Comparison of ENCODE assay signal across 32 cellular contexts in the genomic region with DNA sequence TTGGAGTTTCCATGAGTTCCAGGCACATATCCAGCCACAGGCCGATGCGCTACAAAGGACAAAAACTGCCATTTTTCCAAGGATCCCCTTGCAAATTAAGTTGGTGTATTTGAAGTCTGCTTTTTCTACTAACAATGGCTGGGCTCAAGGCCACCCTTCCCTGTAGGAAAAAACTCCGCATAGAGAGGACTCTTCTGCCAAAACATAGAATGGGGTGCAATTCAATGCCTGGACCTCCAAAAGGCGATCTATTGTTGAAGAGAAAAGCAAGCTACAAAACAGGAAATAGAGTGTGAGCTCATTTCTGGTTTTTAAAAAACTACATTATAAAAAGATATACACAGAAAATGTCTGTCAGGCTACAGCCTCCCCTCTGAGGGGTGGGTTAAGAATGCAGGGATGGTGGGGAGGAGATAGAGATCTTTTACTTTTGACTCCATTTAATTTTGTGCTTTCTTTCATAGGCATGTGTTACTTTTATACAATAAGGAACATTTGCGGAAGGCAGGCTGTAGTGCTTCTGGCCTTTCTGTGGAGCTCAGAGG. TPM values are rescaled to one million over a fixed set of nuclear protein-coding genes. Genes with fewer than 3 reads are reported as not detected.
"Had no signal": no experiment of that assay in that cellular context is flagged by ENCODE, and none has a peak within 500 bp of the region (broad histone marks: within the 10 kb centered on the region; RNA-seq: fewer than 3 reads in every experiment).

No MANE protein-coding gene starts in this region.

- H3K4me1 Mint-ChIP-seq: activated CD4-positive, alpha-beta memory T cell treated with anti-CD3 and anti-CD28 coated beads, Interleukin-2, amount 10 ng/mL, durations not matched to agents 7 days and 5 days; activated CD4-positive, alpha-beta T cell treated with anti-CD3 and anti-CD28 coated beads, Interleukin-2, amount 10 ng/mL, durations not matched to agents 24 days and 14 days; activated naive CD8-positive, alpha-beta T cell treated with anti-CD3 and anti-CD28 coated beads, Interleukin-2, amount 10 ng/mL, durations not matched to agents 7 days and 5 days; memory B cell; naive B cell; T-cell had no signal

- H3K36me3 ChIP-seq: left lung, prostate gland, right atrium auricular region, upper lobe of right lung had no signal

- H3K4me1 ChIP-seq: left lung, prostate gland, upper lobe of right lung had no signal

- H3K9me3 ChIP-seq: left lung, mucosa of descending colon, prostate gland, right atrium auricular region, upper lobe of right lung had no signal

- H3K27ac Mint-ChIP-seq: activated CD4-positive, alpha-beta memory T cell treated with anti-CD3 and anti-CD28 coated beads, Interleukin-2, amount 10 ng/mL, durations not matched to agents 7 days and 5 days; activated CD4-positive, alpha-beta T cell treated with anti-CD3 and anti-CD28 coated beads, Interleukin-2, amount 10 ng/mL, durations not matched to agents 24 days and 14 days; activated naive CD4-positive, alpha-beta T cell treated with anti-CD3 and anti-CD28 coated beads for 36 hours; activated naive CD8-positive, alpha-beta T cell treated with anti-CD3 and anti-CD28 coated beads, Interleukin-2, amount 10 ng/mL, durations not matched to agents 7 days and 5 days; activated T-cell treated with anti-CD3 and anti-CD28 coated beads, Interleukin-2, amount 50 U/mL, for 72 hours; memory B cell; naive B cell; T-cell; T-helper 2 cell treated with Interferon-gamma antibody and Interleukin-4, amounts not matched to agents 5 μg/mL and 100 μg/mL, for 36 hours had no signal

- FAIRE-seq: endometrium, kidney had no signal

- H3K27ac ChIP-seq: prostate gland, upper lobe of right lung, VCaP had no signal

- ATAC-seq: activated CD4-positive, CD25-positive, alpha-beta regulatory T cell treated with anti-CD3 and anti-CD28 coated beads, Interleukin-2, amount 50 U/mL, for 24 hours; activated T-cell treated with anti-CD3 and anti-CD28 coated beads, Interleukin-2, amount 50 U/mL, for 72 hours; left lung; mucosa of descending colon; stimulated activated naive CD8-positive, alpha-beta T cell treated with anti-CD3 and anti-CD28 coated beads, Interleukin-15, Interleukin-2, amounts not matched to agents 100 U/mL and 50 U/mL, for 24 hours; T-cell; upper lobe of right lung had no signal

- H3K36me3 Mint-ChIP-seq: activated naive CD8-positive, alpha-beta T cell treated with anti-CD3 and anti-CD28 coated beads, Interleukin-2, amount 10 ng/mL, durations not matched to agents 7 days and 5 days; memory B cell; naive B cell; T-cell had no signal

- DNase-seq: activated CD4-positive, alpha-beta memory T cell treated with anti-CD3 and anti-CD28 coated beads, Interleukin-2, amount 10 ng/mL, durations not matched to agents 7 days and 5 days; activated CD4-positive, alpha-beta T cell treated with anti-CD3 and anti-CD28 coated beads, Interleukin-2, amount 10 ng/mL, durations not matched to agents 24 days and 14 days; activated effector memory CD4-positive, alpha-beta T cell treated with Interleukin-2 at 50 U/mL for 16 hours; activated naive CD4-positive, alpha-beta T cell treated with anti-CD3 and anti-CD28 coated beads for 36 hours; activated naive CD8-positive, alpha-beta T cell treated with anti-CD3 and anti-CD28 coated beads, Interleukin-2, amount 10 ng/mL, durations not matched to agents 7 days and 5 days; activated T-cell treated with anti-CD3 and anti-CD28 coated beads, Interleukin-2, amount 50 U/mL, for 72 hours; amniotic stem cell; cerebellar nuclear complex; cortex of kidney; effector CD4-positive, alpha-beta T cell; foreskin melanocyte; kidney; left lung; mucosa of descending colon; naive B cell; stimulated activated CD4-positive, alpha-beta T cell treated with anti-CD3 and anti-CD28 coated beads, Interleukin-12 subunit alpha, Interleukin-12 subunit beta, amount 100 ng/mL, for 4 hours; stimulated activated CD4-positive, alpha-beta T cell treated with anti-CD3 and anti-CD28 coated beads, Interleukin-4, amount 100 ng/mL, for 4 hours; stimulated activated naive CD8-positive, alpha-beta T cell treated with anti-CD3 and anti-CD28 coated beads, Interleukin-15, Interleukin-2, amounts not matched to agents 100 U/mL and 50 U/mL, for 24 hours; T-cell; upper lobe of right lung had no signal

- H3K4me3 ChIP-seq: left lung, mucosa of descending colon, prostate gland, right atrium auricular region, upper lobe of right lung had no signal

- H3K9me3 Mint-ChIP-seq: activated CD4-positive, alpha-beta memory T cell treated with anti-CD3 and anti-CD28 coated beads, Interleukin-2, amount 10 ng/mL, durations not matched to agents 7 days and 5 days; activated CD4-positive, alpha-beta T cell treated with anti-CD3 and anti-CD28 coated beads, Interleukin-2, amount 10 ng/mL, durations not matched to agents 24 days and 14 days; activated naive CD4-positive, alpha-beta T cell treated with anti-CD3 and anti-CD28 coated beads for 36 hours; activated naive CD8-positive, alpha-beta T cell treated with anti-CD3 and anti-CD28 coated beads, Interleukin-2, amount 10 ng/mL, durations not matched to agents 7 days and 5 days; T-cell; T-helper 2 cell treated with Interferon-gamma antibody and Interleukin-4, amounts not matched to agents 5 μg/mL and 100 μg/mL, for 36 hours had no signal

- H3K4me3 Mint-ChIP-seq: activated CD4-positive, alpha-beta memory T cell treated with anti-CD3 and anti-CD28 coated beads, Interleukin-2, amount 10 ng/mL, durations not matched to agents 7 days and 5 days; activated CD4-positive, alpha-beta T cell treated with anti-CD3 and anti-CD28 coated beads, Interleukin-2, amount 10 ng/mL, durations not matched to agents 24 days and 14 days; activated naive CD4-positive, alpha-beta T cell treated with anti-CD3 and anti-CD28 coated beads for 36 hours; activated naive CD8-positive, alpha-beta T cell treated with anti-CD3 and anti-CD28 coated beads, Interleukin-2, amount 10 ng/mL, durations not matched to agents 7 days and 5 days; activated T-cell treated with anti-CD3 and anti-CD28 coated beads, Interleukin-2, amount 50 U/mL, for 72 hours; memory B cell; naive B cell; T-cell; T-helper 2 cell treated with Interferon-gamma antibody and Interleukin-4, amounts not matched to agents 5 μg/mL and 100 μg/mL, for 36 hours had no signal

- H3K27me3 ChIP-seq: left lung, right atrium auricular region, upper lobe of right lung had no signal

RNA-seq across cellular contexts. Expression of a gene that starts 22.9 kb away (rescaled TPM):
- total RNA-seq: activated CD4-positive, alpha-beta memory T cell treated with anti-CD3 and anti-CD28 coated beads, Interleukin-2, amount 10 ng/mL, durations not matched to agents 7 days and 5 days; activated CD4-positive, alpha-beta T cell treated with anti-CD3 and anti-CD28 coated beads, Interleukin-2, amount 10 ng/mL, durations not matched to agents 24 days and 14 days; activated naive CD4-positive, alpha-beta T cell treated with anti-CD3 and anti-CD28 coated beads for 36 hours; activated naive CD8-positive, alpha-beta T cell treated with anti-CD3 and anti-CD28 coated beads, Interleukin-2, amount 10 ng/mL, durations not matched to agents 7 days and 5 days; activated T-cell treated with anti-CD3 and anti-CD28 coated beads, Interleukin-2, amount 50 U/mL, for 72 hours; kidney; left lung; mucosa of descending colon; osteocyte; right atrium auricular region; skeletal muscle tissue; subcutaneous adipose tissue; T-cell; upper lobe of right lung had no signal
- polyA plus RNA-seq: esophagus, thymus had no signal
